Comparison of ENCODE assay signal across 8 cellular contexts in the genomic region with DNA sequence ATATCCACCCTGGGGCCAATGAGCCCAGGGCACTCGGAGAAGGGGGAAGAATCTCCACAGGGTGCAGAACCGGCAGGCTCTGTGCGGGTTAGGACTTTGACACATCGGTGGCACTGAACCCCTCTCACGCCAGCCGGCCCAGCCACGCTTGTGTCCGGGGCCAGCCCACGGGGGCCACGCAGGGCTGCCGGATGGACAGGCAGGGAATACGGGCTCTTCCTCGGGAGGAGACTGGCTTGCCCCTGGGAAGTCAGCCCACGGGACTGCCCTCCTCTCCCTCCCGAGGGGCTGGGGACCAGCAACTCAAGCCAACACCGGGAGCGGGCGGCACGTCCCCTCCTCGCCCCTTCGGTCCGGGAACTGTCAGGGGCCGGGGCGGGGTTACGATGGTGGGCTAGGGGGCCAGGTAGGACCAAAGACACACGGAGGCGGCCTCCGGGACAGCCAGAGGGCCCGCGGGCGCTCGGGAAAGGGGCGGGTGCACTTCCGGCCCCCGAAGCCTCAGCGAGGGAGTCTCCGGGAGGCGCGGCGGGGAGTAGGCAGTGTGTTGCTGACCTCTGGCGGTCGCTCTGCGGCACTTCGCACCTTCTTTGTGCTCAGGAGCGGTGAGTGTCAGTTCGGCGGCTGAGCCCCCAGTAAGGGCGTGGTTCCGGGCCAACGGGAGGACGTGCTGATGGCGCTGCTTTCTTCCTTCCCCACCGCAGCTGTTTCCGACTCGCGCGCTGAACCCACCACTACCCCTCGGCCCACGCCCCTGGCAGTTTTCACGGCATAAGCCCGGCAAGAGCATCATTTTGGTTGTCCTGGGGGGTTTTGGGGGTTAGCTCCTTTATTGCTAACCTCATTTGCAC. TPM values are rescaled to one million over a fixed set of nuclear protein-coding genes. Genes with fewer than 3 reads are reported as not detected.
DNase-seq lines count a peak whose midpoint lies in the region; ATAC-seq and TF ChIP-seq lines count a peak whose summit lies in the region.

No MANE protein-coding gene starts in this region.

- WGBS in mesenchymal stem cell, result 7% methylated on average over 50 of the region's 61 CpGs

- H3K27ac ChIP-seq in mesenchymal stem cell (ENCODE audit: low read length, poor library complexity, severe bottlenecking), result no peak overlapping the region

- intact Hi-C loops in activated CD8-positive, alpha-beta T cell treated with anti-CD3 and anti-CD28 coated beads for 36 hours (cut with micrococcal nuclease), result loop anchor here (2.0 to 5.0 kb wide), 2 partner anchors 50 to 99 kb away; no protein-coding TSS in a partner anchor

- no peaks in the 10 kb centered on the region for H3K36me3 Mint-ChIP-seq in activated CD8-positive, alpha-beta T cell treated with anti-CD3 and anti-CD28 coated beads for 36 hours (ENCODE audit: low read depth)
- H3K36me3 Mint-ChIP-seq in effector memory CD8-positive, alpha-beta T cell (ENCODE audit: insufficient read depth), result no peaks in the 10 kb centered on the region

- H3K9me3 ChIP-seq in mesenchymal stem cell (ENCODE audit: control insufficient read depth, low read length), result no peaks in the 10 kb centered on the region

- H3K9ac ChIP-seq in mesenchymal stem cell (ENCODE audit: low read length), result peak overlapping the region; percentile 90

- H2AFZ ChIP-seq in mesenchymal stem cell (ENCODE audit: low read depth, low read length), result peak overlapping the region; percentile 75

- no peak overlapping the region for H2BK12ac ChIP-seq in mesenchymal stem cell (ENCODE audit: low read length in 2 of 2)

- H3K4me2 ChIP-seq in mesenchymal stem cell (ENCODE audit: low read length, poor library complexity, severe bottlenecking), result peak overlapping the region; percentile 65

- peak overlapping the region; percentile 57 to 80 for H3K4me3 ChIP-seq in mesenchymal stem cell (ENCODE audit: insufficient read depth in 1 of 2, low read depth in 1 of 2, low read length in 2 of 2)

- no peaks in the 10 kb centered on the region for H3K27me3 Mint-ChIP-seq in activated CD8-positive, alpha-beta T cell treated with anti-CD3 and anti-CD28 coated beads for 36 hours
- peaks cover 6 to 12% of the 10 kb centered on the region in 2 donors for H3K27me3 Mint-ChIP-seq in effector memory CD8-positive, alpha-beta T cell

- H3K4ac ChIP-seq in mesenchymal stem cell (ENCODE audit: low read depth in 1 of 2, low read length in 2 of 2), result peak overlapping the region in 1 of 2 experiments; percentile 17

- peaks cover 7% of the 10 kb centered on the region for H3K4me1 ChIP-seq in mesenchymal stem cell (ENCODE audit: control insufficient read depth, insufficient read depth, low read depth, low read length)

- H3K9me3 Mint-ChIP-seq in activated CD8-positive, alpha-beta T cell treated with anti-CD3 and anti-CD28 coated beads for 36 hours, result no peaks in the 10 kb centered on the region
- H3K9me3 Mint-ChIP-seq in effector memory CD8-positive, alpha-beta T cell, result no peaks in the 10 kb centered on the region

- no peak overlapping the region for H2BK120ac ChIP-seq in mesenchymal stem cell (ENCODE audit: low read depth, low read length)

- peak; percentile 86 for TF ChIP-seq CTCF in activated CD8-positive, alpha-beta T cell treated with anti-CD3 and anti-CD28 coated beads for 36 hours (IDR thresholded peaks at IDR 0.05)

- DNase-seq in CD1c-positive myeloid dendritic cell (ENCODE audit: extremely low spot score), result peak; percentile 90
- DNase-seq in NCI-H748 treated with DMSO at 0.1 percent for 48 hours (lab: John Stamatoyannopoulos, UW), result peak; percentile 61
- peak; percentile 95 for DNase-seq in activated CD8-positive, alpha-beta T cell treated with anti-CD3 and anti-CD28 coated beads for 36 hours
- peak; percentile 80 to 82 (median 80) for DNase-seq in effector memory CD8-positive, alpha-beta T cell
- peak; percentile 76 for DNase-seq in mesenchymal stem cell
- DNase-seq in stimulated activated CD8-positive, alpha-beta memory T cell treated with anti-CD3 and anti-CD28 coated beads, Interleukin-12 subunit alpha, Interleukin-12 subunit beta, amount 100 ng/mL, for 1 hour (ENCODE audit: low read depth), result peak; percentile 72

- H2BK15ac ChIP-seq in mesenchymal stem cell (ENCODE audit: low read depth, poor library complexity, severe bottlenecking), result no peak overlapping the region

- POLR2A ChIA-PET in activated CD8-positive, alpha-beta T cell treated with anti-CD3 and anti-CD28 coated beads for 36 hours (lab: Charles Lee), result no interaction called here

- peak overlapping the region in 1 of 2 experiments; percentile 72 for H3K14ac ChIP-seq in mesenchymal stem cell (ENCODE audit: low read length in 2 of 2)

- peak overlapping the region; percentile 89 for H4K8ac ChIP-seq in mesenchymal stem cell (ENCODE audit: low read length)

- no peak overlapping the region for H2BK5ac ChIP-seq in mesenchymal stem cell (ENCODE audit: low read depth, low read length, poor library complexity, severe bottlenecking)

- peak overlapping the region; percentile 81 for H3K4me3 Mint-ChIP-seq in activated CD8-positive, alpha-beta T cell treated with anti-CD3 and anti-CD28 coated beads for 36 hours
- H3K4me3 Mint-ChIP-seq in effector memory CD8-positive, alpha-beta T cell, result peak overlapping the region; percentile 67 to 84

- H3K23ac ChIP-seq in mesenchymal stem cell (ENCODE audit: low read length in 2 of 2), result peak overlapping the region in 1 of 2 experiments; percentile 16

- H3K4me1 Mint-ChIP-seq in activated CD8-positive, alpha-beta T cell treated with anti-CD3 and anti-CD28 coated beads for 36 hours (ENCODE audit: low read depth), result peaks cover 14% of the 10 kb centered on the region
- H3K4me1 Mint-ChIP-seq in effector memory CD8-positive, alpha-beta T cell (ENCODE audit: low read depth in 2 of 2), result peaks cover 8 to 12% of the 10 kb centered on the region in 2 donors

- peak overlapping the region; percentile 90 for H3K27ac Mint-ChIP-seq in activated CD8-positive, alpha-beta T cell treated with anti-CD3 and anti-CD28 coated beads for 36 hours
- peak overlapping the region; percentile 29 to 94 for H3K27ac Mint-ChIP-seq in effector memory CD8-positive, alpha-beta T cell

- H2AK5ac ChIP-seq in mesenchymal stem cell (ENCODE audit: low read length, severe bottlenecking), result no peak overlapping the region

- CTCF ChIA-PET in activated CD8-positive, alpha-beta T cell treated with anti-CD3 and anti-CD28 coated beads for 36 hours (lab: Charles Lee), result interaction anchor here (0.7 to 3.0 kb wide), 13 partner anchors 9 to 138 kb away, joined by 3 to 16 read pairs (median 3); partner anchors contain the start of gene HIGD1A

- peak overlapping the region; percentile 52 for H4K91ac ChIP-seq in mesenchymal stem cell (ENCODE audit: low read length)

- no peaks in the 10 kb centered on the region for H3K36me3 ChIP-seq in mesenchymal stem cell (ENCODE audit: control insufficient read depth in 1 of 2, insufficient read depth in 2 of 2, low read depth in 1 of 2, low read length in 2 of 2)

- H3K79me1 ChIP-seq in mesenchymal stem cell (replicated peaks; ENCODE audit: low read length, poor library complexity, severe bottlenecking), result no peaks in the 10 kb centered on the region

- peak; percentile 99 for ATAC-seq in GM19328 (IDR thresholded peaks at IDR 0.05; ENCODE audit: unreplicated experiment)
- ATAC-seq in HG03460 (IDR thresholded peaks at IDR 0.05; ENCODE audit: unreplicated experiment), result peak; percentile 97
- peak; percentile 97 for ATAC-seq in activated CD8-positive, alpha-beta T cell treated with anti-CD3 and anti-CD28 coated beads for 36 hours
- ATAC-seq in effector memory CD8-positive, alpha-beta T cell (replicated peaks), result peak; percentile 98

- peak overlapping the region; percentile 50 to 97 for H3K18ac ChIP-seq in mesenchymal stem cell (ENCODE audit: low read depth in 1 of 2, low read length in 2 of 2)

- peaks cover 9 to 11% of the 10 kb centered on the region in 2 experiments for H3K27me3 ChIP-seq in mesenchymal stem cell (ENCODE audit: control insufficient read depth in 1 of 2, insufficient read depth in 1 of 2, low read length in 2 of 2)

RNA-seq across cellular contexts. Expression of gene CYP8B1, which starts 5.1 kb away (rescaled TPM):
- not detected for total RNA-seq in activated CD8-positive, alpha-beta T cell treated with anti-CD3 and anti-CD28 coated beads for 36 hours
- not detected for polyA plus RNA-seq in mesenchymal stem cell (2013, experiment 1 of 2)
- not detected for polyA plus RNA-seq in mesenchymal stem cell (2013, experiment 2 of 2)

RNA-seq across cellular contexts. Expression of gene ZNF662, which starts 25.1 kb away (rescaled TPM):
- 1 to 10 TPM; 2.1 to 3.2 TPM for total RNA-seq in activated CD8-positive, alpha-beta T cell treated with anti-CD3 and anti-CD28 coated beads for 36 hours
- not detected for polyA plus RNA-seq in mesenchymal stem cell (2013, experiment 1 of 2)
- polyA plus RNA-seq in mesenchymal stem cell (2013, experiment 2 of 2), result not detected
